In genomic region chr19:2542341-2543069, GRCh38 we compare ENCODE assay signal across 7 cellular contexts.
DNase-seq lines count a peak whose midpoint lies in the region; ATAC-seq lines count a peak whose summit lies in the region.

No MANE protein-coding gene starts in this region.

- no peaks in the 10 kb centered on the region for H3K27me3 ChIP-seq in stomach smooth muscle (ENCODE audit: control insufficient read depth in 1 of 2, insufficient read depth in 2 of 2, low read length in 2 of 2)

- H3K4me3 ChIP-seq in stomach smooth muscle (ENCODE audit: low read length in 2 of 2): peak overlapping the region; percentile 22 to 27

- ATAC-seq in GM21786 (IDR thresholded peaks at IDR 0.05; ENCODE audit: unreplicated experiment) (no peak), GM19328 (IDR thresholded peaks at IDR 0.05; ENCODE audit: unreplicated experiment) (no peak)

- DNase-seq in HT1080 (ENCODE audit: low read depth): peak; percentile 26
- peak; percentile 41 for DNase-seq in kidney tubule cell (ENCODE audit: low spot score)
- DNase-seq in NCI-H146 treated with DMSO at 0.1 percent for 48 hours (lab: John Stamatoyannopoulos, UW; ENCODE audit: unreplicated experiment): no peak

- H3K9me3 ChIP-seq in stomach smooth muscle (ENCODE audit: control insufficient read depth in 2 of 2, low read length in 2 of 2): no peaks in the 10 kb centered on the region

- no peaks in the 10 kb centered on the region for H3K36me3 ChIP-seq in stomach smooth muscle (ENCODE audit: control insufficient read depth in 2 of 2, insufficient read depth in 2 of 2, low read length in 2 of 2)

- peak overlapping the region; percentile 42 to 89 for H3K9ac ChIP-seq in stomach smooth muscle (ENCODE audit: low read length in 2 of 2)

- H3K27ac ChIP-seq in adipose tissue (ENCODE audit: low read depth, low read length) (peak overlapping the region; percentile 93), stomach smooth muscle (ENCODE audit: low read length) (peak overlapping the region; percentile 96)

- H3K4me1 ChIP-seq in stomach smooth muscle (ENCODE audit: control insufficient read depth, insufficient read depth, low read length): peaks cover 59% of the 10 kb centered on the region

- WGBS in adipose tissue, 3 donors: 71 to 91% (median 78%) methylated on average over 22 of the region's 22 CpGs
